14 cellular contexts compared by ENCODE assay signal in genomic region chr7:13979671-13980438, GRCh38. TPM values are rescaled to one million over a fixed set of nuclear protein-coding genes. Genes with fewer than 3 reads are reported as not detected.
DNase-seq lines count a peak whose midpoint lies in the region; ATAC-seq and TF ChIP-seq lines count a peak whose summit lies in the region.
"Had no signal": no experiment of that assay in that cellular context is flagged by ENCODE, and none has a peak within 500 bp of the region (broad histone marks: within the 10 kb centered on the region; RNA-seq: fewer than 3 reads in every experiment).

No MANE protein-coding gene starts in this region.

- peaks cover 10% of the 10 kb centered on the region for H3K4me1 ChIP-seq in hepatocyte (ENCODE audit: insufficient read depth)
- no peaks in the 10 kb centered on the region for H3K4me1 ChIP-seq in upper lobe of right lung

- H3K4me2 ChIP-seq in hepatocyte = peak overlapping the region; percentile 52

- H3K27me3 ChIP-seq in hepatocyte (no peaks in the 10 kb centered on the region), upper lobe of right lung (no peaks in the 10 kb centered on the region)

- H4K20me1 ChIP-seq in hepatocyte (ENCODE audit: insufficient read depth, poor library complexity, severe bottlenecking) = no peaks in the 10 kb centered on the region

- H3K27ac Mint-ChIP-seq in chondrocyte (ENCODE audit: unreplicated experiment) = peak overlapping the region; percentile 81

- no peaks in the 10 kb centered on the region for H3K36me3 Mint-ChIP-seq in chondrocyte (ENCODE audit: low read depth)

- H3K4me1 Mint-ChIP-seq in chondrocyte (ENCODE audit: low read depth) = peaks cover 25% of the 10 kb centered on the region

- DNase-seq in Right ventricle myocardium superior = no peak
- DNase-seq in Right ventricle myocardium inferior (ENCODE audit: missing footprints) = no peak
- DNase-seq in chondrocyte (ENCODE audit: low spot score) = no peak
- no peak for DNase-seq in hepatocyte (ENCODE audit: low spot score)
- no peak for DNase-seq in upper lobe of right lung
- no peak for DNase-seq in NCI-H446 treated with DMSO at 0.1 percent for 48 hours (lab: John Stamatoyannopoulos, UW)
- DNase-seq: 8988T; activated CD4-positive, alpha-beta T cell treated with anti-CD3 and anti-CD28 coated beads for 4 hours; activated naive CD4-positive, alpha-beta T cell; NCI-H2227 treated with DMSO at 0.1 percent for 48 hours; SHP77 treated with DMSO at 0.1 percent for 48 hours; trophoblast cell had no signal

- H3K36me3 ChIP-seq in hepatocyte (replicated peaks; ENCODE audit: insufficient read depth, low read depth) (no peaks in the 10 kb centered on the region), upper lobe of right lung (peaks cover 4% of the 10 kb centered on the region)

- peak overlapping the region; percentile 58 for H3K27ac ChIP-seq in hepatocyte
- H3K27ac ChIP-seq in upper lobe of right lung = peak overlapping the region; percentile 38

- no peaks in the 10 kb centered on the region for H3K9me3 Mint-ChIP-seq in chondrocyte (ENCODE audit: low read depth)

- no peaks in the 10 kb centered on the region for H3K27me3 Mint-ChIP-seq in chondrocyte (ENCODE audit: low read depth)

- ATAC-seq in Right ventricle myocardium superior (ENCODE audit: poor library complexity) (peak; percentile 9), Right ventricle myocardium inferior (no peak), upper lobe of right lung (no peak), HG02623 (IDR thresholded peaks at IDR 0.05; ENCODE audit: unreplicated experiment) (no peak), GM19035 (IDR thresholded peaks at IDR 0.05; ENCODE audit: unreplicated experiment) (no peak)

- H2AFZ ChIP-seq in hepatocyte = no peak overlapping the region

- H3K4me3 Mint-ChIP-seq in chondrocyte (ENCODE audit: unreplicated experiment) = no peak overlapping the region

- H3K79me2 ChIP-seq in hepatocyte = no peaks in the 10 kb centered on the region

- WGBS in hepatocyte (ENCODE audit: low lambda C conversion rate, missing lambda C conversion rate) = 39% methylated on average over 5 of the region's 5 CpGs

- no peaks in the 10 kb centered on the region for H3K9me2 ChIP-seq in hepatocyte (replicated peaks; ENCODE audit: insufficient read depth)

- H3K4me3 ChIP-seq in hepatocyte = no peak overlapping the region
- H3K4me3 ChIP-seq in upper lobe of right lung = peak overlapping the region; percentile 4

- intact Hi-C loops in Right ventricle myocardium superior (cut with DNase I) (no loop called here), Right ventricle myocardium inferior (cut with DNase I) (no loop called here), upper lobe of right lung (cut with DNase I) (no loop called here)

- no peaks in the 10 kb centered on the region for H3K9me3 ChIP-seq in hepatocyte (ENCODE audit: low read depth)
- H3K9me3 ChIP-seq in upper lobe of right lung = no peaks in the 10 kb centered on the region

- TF ChIP-seq CTCF in chondrocyte (IDR thresholded peaks at IDR 0.05) (no peak), hepatocyte (IDR thresholded peaks at IDR 0.05; ENCODE audit: poor library complexity) (no peak), upper lobe of right lung (IDR thresholded peaks at IDR 0.05) (no peak)

RNA-seq across cellular contexts. Expression of gene ETV1, which starts 9.6 kb away (rescaled TPM):
- total RNA-seq in Right ventricle myocardium superior (25.7 TPM), Right ventricle myocardium inferior (27.9 TPM), chondrocyte (1.5 to 4.5 TPM (median 2.7 TPM) in 3 replicates), hepatocyte (8.4 and 8.9 TPM in 2 replicates), upper lobe of right lung (110 TPM)
- 4.6 and 5.9 TPM in 2 replicates for polyA plus RNA-seq in hepatocyte
